ENCODE assay signal across 1 cellular context in genomic region chr11:14583252-14584105, GRCh38.
TF ChIP-seq lines count a peak whose summit lies in the region.

No MANE protein-coding gene starts in this region.

TF ChIP-seq in HepG2, 621 proteins besides CTCF, POLR2A, EP300 and RAD21 (continued from another document and continues in another):
- TF ChIP-seq, protein P1, sequence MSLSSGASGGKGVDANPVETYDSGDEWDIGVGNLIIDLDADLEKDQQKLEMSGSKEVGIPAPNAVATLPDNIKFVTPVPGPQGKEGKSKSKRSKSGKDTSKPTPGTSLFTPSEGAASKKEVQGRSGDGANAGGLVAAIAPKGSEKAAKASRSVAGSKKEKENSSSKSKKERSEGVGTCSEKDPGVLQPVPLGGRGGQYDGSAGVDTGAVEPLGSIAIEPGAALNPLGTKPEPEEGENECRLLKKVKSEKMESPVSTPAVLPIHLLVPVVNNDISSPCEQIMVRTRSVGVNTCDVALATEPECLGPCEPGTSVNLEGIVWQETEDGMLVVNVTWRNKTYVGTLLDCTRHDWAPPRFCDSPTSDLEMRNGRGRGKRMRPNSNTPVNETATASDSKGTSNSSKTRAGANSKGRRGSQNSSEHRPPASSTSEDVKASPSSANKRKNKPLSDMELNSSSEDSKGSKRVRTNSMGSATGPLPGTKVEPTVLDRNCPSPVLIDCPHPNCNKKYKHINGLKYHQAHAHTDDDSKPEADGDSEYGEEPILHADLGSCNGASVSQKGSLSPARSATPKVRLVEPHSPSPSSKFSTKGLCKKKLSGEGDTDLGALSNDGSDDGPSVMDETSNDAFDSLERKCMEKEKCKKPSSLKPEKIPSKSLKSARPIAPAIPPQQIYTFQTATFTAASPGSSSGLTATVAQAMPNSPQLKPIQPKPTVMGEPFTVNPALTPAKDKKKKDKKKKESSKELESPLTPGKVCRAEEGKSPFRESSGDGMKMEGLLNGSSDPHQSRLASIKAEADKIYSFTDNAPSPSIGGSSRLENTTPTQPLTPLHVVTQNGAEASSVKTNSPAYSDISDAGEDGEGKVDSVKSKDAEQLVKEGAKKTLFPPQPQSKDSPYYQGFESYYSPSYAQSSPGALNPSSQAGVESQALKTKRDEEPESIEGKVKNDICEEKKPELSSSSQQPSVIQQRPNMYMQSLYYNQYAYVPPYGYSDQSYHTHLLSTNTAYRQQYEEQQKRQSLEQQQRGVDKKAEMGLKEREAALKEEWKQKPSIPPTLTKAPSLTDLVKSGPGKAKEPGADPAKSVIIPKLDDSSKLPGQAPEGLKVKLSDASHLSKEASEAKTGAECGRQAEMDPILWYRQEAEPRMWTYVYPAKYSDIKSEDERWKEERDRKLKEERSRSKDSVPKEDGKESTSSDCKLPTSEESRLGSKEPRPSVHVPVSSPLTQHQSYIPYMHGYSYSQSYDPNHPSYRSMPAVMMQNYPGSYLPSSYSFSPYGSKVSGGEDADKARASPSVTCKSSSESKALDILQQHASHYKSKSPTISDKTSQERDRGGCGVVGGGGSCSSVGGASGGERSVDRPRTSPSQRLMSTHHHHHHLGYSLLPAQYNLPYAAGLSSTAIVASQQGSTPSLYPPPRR (CRISPR knock-in tag; IDR thresholded peaks at IDR 0.05; ENCODE audit: borderline replicate concordance): no peak; the same call in 1 of the 2 replicates
- TF ChIP-seq, protein P2, sequence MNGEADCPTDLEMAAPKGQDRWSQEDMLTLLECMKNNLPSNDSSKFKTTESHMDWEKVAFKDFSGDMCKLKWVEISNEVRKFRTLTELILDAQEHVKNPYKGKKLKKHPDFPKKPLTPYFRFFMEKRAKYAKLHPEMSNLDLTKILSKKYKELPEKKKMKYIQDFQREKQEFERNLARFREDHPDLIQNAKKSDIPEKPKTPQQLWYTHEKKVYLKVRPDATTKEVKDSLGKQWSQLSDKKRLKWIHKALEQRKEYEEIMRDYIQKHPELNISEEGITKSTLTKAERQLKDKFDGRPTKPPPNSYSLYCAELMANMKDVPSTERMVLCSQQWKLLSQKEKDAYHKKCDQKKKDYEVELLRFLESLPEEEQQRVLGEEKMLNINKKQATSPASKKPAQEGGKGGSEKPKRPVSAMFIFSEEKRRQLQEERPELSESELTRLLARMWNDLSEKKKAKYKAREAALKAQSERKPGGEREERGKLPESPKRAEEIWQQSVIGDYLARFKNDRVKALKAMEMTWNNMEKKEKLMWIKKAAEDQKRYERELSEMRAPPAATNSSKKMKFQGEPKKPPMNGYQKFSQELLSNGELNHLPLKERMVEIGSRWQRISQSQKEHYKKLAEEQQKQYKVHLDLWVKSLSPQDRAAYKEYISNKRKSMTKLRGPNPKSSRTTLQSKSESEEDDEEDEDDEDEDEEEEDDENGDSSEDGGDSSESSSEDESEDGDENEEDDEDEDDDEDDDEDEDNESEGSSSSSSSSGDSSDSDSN (CRISPR knock-in tag; IDR thresholded peaks at IDR 0.05): no peak
- TF ChIP-seq ZNF235 (CRISPR knock-in tag; IDR thresholded peaks at IDR 0.05; ENCODE audit: borderline replicate concordance): no peak
- 0 out of 2 replicates have a peak, but pooled peaks have one; percentile 33 for TF ChIP-seq PRMT3 (CRISPR knock-in tag; IDR thresholded peaks at IDR 0.05; ENCODE audit: borderline replicate concordance, low read depth)
- peak; percentile 73; the same call in 1 of the 2 replicates for TF ChIP-seq FOXO1 (CRISPR knock-in tag; IDR thresholded peaks at IDR 0.05)
- peak; percentile 70 for TF ChIP-seq ZNF501 (CRISPR knock-in tag; IDR thresholded peaks at IDR 0.05)
- TF ChIP-seq, protein P3, sequence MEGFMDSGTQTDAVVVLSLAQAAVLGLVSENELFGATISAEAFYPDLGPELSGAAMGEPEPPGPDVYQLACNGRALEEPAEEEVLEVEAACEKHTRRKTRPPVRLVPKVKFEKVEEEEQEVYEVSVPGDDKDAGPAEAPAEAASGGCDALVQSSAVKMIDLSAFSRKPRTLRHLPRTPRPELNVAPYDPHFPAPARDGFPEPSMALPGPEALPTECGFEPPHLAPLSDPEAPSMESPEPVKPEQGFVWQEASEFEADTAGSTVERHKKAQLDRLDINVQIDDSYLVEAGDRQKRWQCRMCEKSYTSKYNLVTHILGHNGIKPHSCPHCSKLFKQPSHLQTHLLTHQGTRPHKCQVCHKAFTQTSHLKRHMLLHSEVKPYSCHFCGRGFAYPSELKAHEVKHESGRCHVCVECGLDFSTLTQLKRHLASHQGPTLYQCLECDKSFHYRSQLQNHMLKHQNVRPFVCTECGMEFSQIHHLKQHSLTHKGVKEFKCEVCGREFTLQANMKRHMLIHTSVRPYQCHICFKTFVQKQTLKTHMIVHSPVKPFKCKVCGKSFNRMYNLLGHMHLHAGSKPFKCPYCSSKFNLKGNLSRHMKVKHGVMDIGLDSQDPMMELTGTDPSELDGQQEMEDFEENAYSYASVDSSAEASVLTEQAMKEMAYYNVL (CRISPR knock-in tag; IDR thresholded peaks at IDR 0.05; ENCODE audit: borderline replicate concordance): peak; percentile 87; the same call in 1 of the 2 replicates
- no peak for TF ChIP-seq PHF21A (CRISPR knock-in tag; IDR thresholded peaks at IDR 0.05)
- TF ChIP-seq KDM5A (IDR thresholded peaks at IDR 0.05; ENCODE audit: borderline replicate concordance, low read length): no peak
- no peak for TF ChIP-seq ATM (IDR thresholded peaks at IDR 0.05; ENCODE audit: borderline replicate concordance)
- 0 out of 2 replicates have a peak, but pooled peaks have one; percentile 50 for TF ChIP-seq GZF1 (CRISPR knock-in tag; IDR thresholded peaks at IDR 0.05)
- TF ChIP-seq ZNF773 (CRISPR knock-in tag; IDR thresholded peaks at IDR 0.05; ENCODE audit: borderline replicate concordance): no peak
- peak; percentile 69; the same call in 1 of the 2 replicates for TF ChIP-seq HNRNPUL1 (IDR thresholded peaks at IDR 0.05; ENCODE audit: low read depth, low read length)
- TF ChIP-seq U2AF1 (optimal IDR thresholded peaks at IDR 0.05; ENCODE audit: low read depth, low read length): no peak
- 0 out of 2 replicates have a peak, but pooled peaks have one; percentile 27 for TF ChIP-seq ZMAT3 (CRISPR knock-in tag; conservative IDR thresholded peaks at IDR 0.05)
- TF ChIP-seq, protein P4, sequence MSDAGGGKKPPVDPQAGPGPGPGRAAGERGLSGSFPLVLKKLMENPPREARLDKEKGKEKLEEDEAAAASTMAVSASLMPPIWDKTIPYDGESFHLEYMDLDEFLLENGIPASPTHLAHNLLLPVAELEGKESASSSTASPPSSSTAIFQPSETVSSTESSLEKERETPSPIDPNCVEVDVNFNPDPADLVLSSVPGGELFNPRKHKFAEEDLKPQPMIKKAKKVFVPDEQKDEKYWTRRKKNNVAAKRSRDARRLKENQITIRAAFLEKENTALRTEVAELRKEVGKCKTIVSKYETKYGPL (CRISPR knock-in tag; IDR thresholded peaks at IDR 0.05): no peak
- TF ChIP-seq SOX5 (CRISPR knock-in tag; IDR thresholded peaks at IDR 0.05; ENCODE audit: borderline replicate concordance): peak; percentile 53; the same call in 1 of the 2 replicates
- TF ChIP-seq, protein P5, sequence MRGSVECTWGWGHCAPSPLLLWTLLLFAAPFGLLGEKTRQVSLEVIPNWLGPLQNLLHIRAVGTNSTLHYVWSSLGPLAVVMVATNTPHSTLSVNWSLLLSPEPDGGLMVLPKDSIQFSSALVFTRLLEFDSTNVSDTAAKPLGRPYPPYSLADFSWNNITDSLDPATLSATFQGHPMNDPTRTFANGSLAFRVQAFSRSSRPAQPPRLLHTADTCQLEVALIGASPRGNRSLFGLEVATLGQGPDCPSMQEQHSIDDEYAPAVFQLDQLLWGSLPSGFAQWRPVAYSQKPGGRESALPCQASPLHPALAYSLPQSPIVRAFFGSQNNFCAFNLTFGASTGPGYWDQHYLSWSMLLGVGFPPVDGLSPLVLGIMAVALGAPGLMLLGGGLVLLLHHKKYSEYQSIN (CRISPR knock-in tag; IDR thresholded peaks at IDR 0.05; ENCODE audit: borderline replicate concordance): no peak
- no peak; the same call in 1 of the 2 replicates for TF ChIP-seq ZFP91 (CRISPR knock-in tag; IDR thresholded peaks at IDR 0.05; ENCODE audit: borderline replicate concordance)
- TF ChIP-seq ZNF253 (CRISPR knock-in tag; IDR thresholded peaks at IDR 0.05; ENCODE audit: borderline replicate concordance): no peak
- no peak for TF ChIP-seq NFE2L1 (CRISPR knock-in tag; IDR thresholded peaks at IDR 0.05; ENCODE audit: borderline replicate concordance)
- no peak for TF ChIP-seq GTF3A (CRISPR knock-in tag; conservative IDR thresholded peaks at IDR 0.05)
- TF ChIP-seq FOXA1 (IDR thresholded peaks at IDR 0.05): no peak
- TF ChIP-seq FOXA1 (CRISPR knock-in tag; IDR thresholded peaks at IDR 0.05): peak; percentile 81
- TF ChIP-seq MTA3 (CRISPR knock-in tag; IDR thresholded peaks at IDR 0.05): no peak
- TF ChIP-seq, protein P6, sequence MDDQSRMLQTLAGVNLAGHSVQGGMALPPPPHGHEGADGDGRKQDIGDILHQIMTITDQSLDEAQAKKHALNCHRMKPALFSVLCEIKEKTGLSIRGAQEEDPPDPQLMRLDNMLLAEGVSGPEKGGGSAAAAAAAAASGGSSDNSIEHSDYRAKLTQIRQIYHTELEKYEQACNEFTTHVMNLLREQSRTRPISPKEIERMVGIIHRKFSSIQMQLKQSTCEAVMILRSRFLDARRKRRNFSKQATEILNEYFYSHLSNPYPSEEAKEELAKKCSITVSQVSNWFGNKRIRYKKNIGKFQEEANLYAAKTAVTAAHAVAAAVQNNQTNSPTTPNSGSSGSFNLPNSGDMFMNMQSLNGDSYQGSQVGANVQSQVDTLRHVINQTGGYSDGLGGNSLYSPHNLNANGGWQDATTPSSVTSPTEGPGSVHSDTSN (CRISPR knock-in tag; IDR thresholded peaks at IDR 0.05; ENCODE audit: borderline replicate concordance): no peak
- TF ChIP-seq KMT2A (CRISPR knock-in tag; IDR thresholded peaks at IDR 0.05): peak; percentile 29; the same call in 1 of the 2 replicates
- TF ChIP-seq ZNF136 (CRISPR knock-in tag; IDR thresholded peaks at IDR 0.05; ENCODE audit: low read depth): no peak
- TF ChIP-seq HMG20B (CRISPR knock-in tag; conservative IDR thresholded peaks at IDR 0.05): no peak
- TF ChIP-seq ATRX (CRISPR knock-in tag; IDR thresholded peaks at IDR 0.05; ENCODE audit: borderline replicate concordance): no peak
- peak; percentile 69; the same call in 1 of the 2 replicates for TF ChIP-seq ZNF232 (CRISPR knock-in tag; IDR thresholded peaks at IDR 0.05; ENCODE audit: borderline replicate concordance)
- TF ChIP-seq BORCS8-MEF2B (CRISPR knock-in tag; IDR thresholded peaks at IDR 0.05): 0 out of 2 replicates have a peak, but pooled peaks have one; percentile 21
- no peak for TF ChIP-seq MBD4 (IDR thresholded peaks at IDR 0.05; ENCODE audit: borderline replicate concordance, low read length)
- TF ChIP-seq ZKSCAN8 (CRISPR knock-in tag; IDR thresholded peaks at IDR 0.05; ENCODE audit: borderline replicate concordance): peak; percentile 54; the same call in 1 of the 2 replicates
- TF ChIP-seq ZNF17 (CRISPR knock-in tag; IDR thresholded peaks at IDR 0.05): no peak
- 0 out of 2 replicates have a peak, but pooled peaks have one; percentile 14 for TF ChIP-seq DMAP1 (CRISPR knock-in tag; IDR thresholded peaks at IDR 0.05)
- TF ChIP-seq FOXJ3 (CRISPR knock-in tag; IDR thresholded peaks at IDR 0.05; ENCODE audit: borderline replicate concordance): peak; percentile 30; the same call in 1 of the 2 replicates
- peak; percentile 84 for TF ChIP-seq POGZ (CRISPR knock-in tag; IDR thresholded peaks at IDR 0.05)
- TF ChIP-seq ETV5 (CRISPR knock-in tag; IDR thresholded peaks at IDR 0.05; ENCODE audit: borderline replicate concordance): peak; percentile 13; the same call in 1 of the 2 replicates
- TF ChIP-seq CREB3 (CRISPR knock-in tag; IDR thresholded peaks at IDR 0.05): no peak
- TF ChIP-seq ZC3H4 (CRISPR knock-in tag; IDR thresholded peaks at IDR 0.05; ENCODE audit: borderline replicate concordance): no peak
- no peak for TF ChIP-seq SCMH1 (CRISPR knock-in tag; IDR thresholded peaks at IDR 0.05; ENCODE audit: borderline replicate concordance)
- TF ChIP-seq, protein P7, sequence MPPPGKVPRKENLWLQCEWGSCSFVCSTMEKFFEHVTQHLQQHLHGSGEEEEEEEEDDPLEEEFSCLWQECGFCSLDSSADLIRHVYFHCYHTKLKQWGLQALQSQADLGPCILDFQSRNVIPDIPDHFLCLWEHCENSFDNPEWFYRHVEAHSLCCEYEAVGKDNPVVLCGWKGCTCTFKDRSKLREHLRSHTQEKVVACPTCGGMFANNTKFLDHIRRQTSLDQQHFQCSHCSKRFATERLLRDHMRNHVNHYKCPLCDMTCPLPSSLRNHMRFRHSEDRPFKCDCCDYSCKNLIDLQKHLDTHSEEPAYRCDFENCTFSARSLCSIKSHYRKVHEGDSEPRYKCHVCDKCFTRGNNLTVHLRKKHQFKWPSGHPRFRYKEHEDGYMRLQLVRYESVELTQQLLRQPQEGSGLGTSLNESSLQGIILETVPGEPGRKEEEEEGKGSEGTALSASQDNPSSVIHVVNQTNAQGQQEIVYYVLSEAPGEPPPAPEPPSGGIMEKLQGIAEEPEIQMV (CRISPR knock-in tag; IDR thresholded peaks at IDR 0.05; ENCODE audit: low read depth): no peak
- peak; percentile 79; the same call in 1 of the 2 replicates for TF ChIP-seq SNAPC2 (CRISPR knock-in tag; IDR thresholded peaks at IDR 0.05)
- TF ChIP-seq SPEN (CRISPR knock-in tag; IDR thresholded peaks at IDR 0.05; ENCODE audit: low read depth): no peak
- no peak for TF ChIP-seq SALL2 (CRISPR knock-in tag; IDR thresholded peaks at IDR 0.05)
- no peak for TF ChIP-seq ZNF30 (CRISPR knock-in tag; IDR thresholded peaks at IDR 0.05)
